1 cellular context compared by ENCODE assay signal in genomic region chr19:16373079-16373478, GRCh38.
TF ChIP-seq lines count a peak whose summit lies in the region.

No MANE protein-coding gene starts in this region.

TF ChIP-seq in IMR-90, 13 proteins besides CTCF, POLR2A, EP300 and RAD21:
- TF ChIP-seq MAZ (IDR thresholded peaks at IDR 0.05; ENCODE audit: borderline replicate concordance, low read depth, low read length) (no peak), RCOR1 (IDR thresholded peaks at IDR 0.05; ENCODE audit: insufficient replicate concordance, low read length) (no peak), NFE2L2 (IDR thresholded peaks at IDR 0.05; ENCODE audit: low read depth, low read length) (no peak), RFX5 (IDR thresholded peaks at IDR 0.05; ENCODE audit: low read depth, low read length) (no peak), MXI1 (IDR thresholded peaks at IDR 0.05; ENCODE audit: borderline replicate concordance, low read depth, low read length) (no peak), FOS (IDR thresholded peaks at IDR 0.05; ENCODE audit: low read depth, low read length) (no peak), MAFK (IDR thresholded peaks at IDR 0.05; ENCODE audit: low read depth, low read length) (no peak), BHLHE40 (IDR thresholded peaks at IDR 0.05; ENCODE audit: low read depth, low read length) (no peak)
- TF ChIP-seq, protein P1, sequence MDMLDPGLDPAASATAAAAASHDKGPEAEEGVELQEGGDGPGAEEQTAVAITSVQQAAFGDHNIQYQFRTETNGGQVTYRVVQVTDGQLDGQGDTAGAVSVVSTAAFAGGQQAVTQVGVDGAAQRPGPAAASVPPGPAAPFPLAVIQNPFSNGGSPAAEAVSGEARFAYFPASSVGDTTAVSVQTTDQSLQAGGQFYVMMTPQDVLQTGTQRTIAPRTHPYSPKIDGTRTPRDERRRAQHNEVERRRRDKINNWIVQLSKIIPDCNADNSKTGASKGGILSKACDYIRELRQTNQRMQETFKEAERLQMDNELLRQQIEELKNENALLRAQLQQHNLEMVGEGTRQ (IDR thresholded peaks at IDR 0.05; ENCODE audit: low read depth, low read length) = no peak
